In genomic region chr1:157105988-157106812, GRCh38 we compare ENCODE assay signal across 9 cellular contexts. TPM values are rescaled to one million over a fixed set of nuclear protein-coding genes. Genes with fewer than 3 reads are reported as not detected.
DNase-seq lines count a peak whose midpoint lies in the region; ATAC-seq, FAIRE-seq and TF ChIP-seq lines count a peak whose summit lies in the region.
"Had no signal": no experiment of that assay in that cellular context is flagged by ENCODE, and none has a peak within 500 bp of the region (broad histone marks: within the 10 kb centered on the region; RNA-seq: fewer than 3 reads in every experiment).

No MANE protein-coding gene starts in this region.

- no peak for FAIRE-seq in kidney (lab: Jason Lieb, UNC)

- no peak for TF ChIP-seq POLR2A in vagina (IDR thresholded peaks at IDR 0.05)

- H3K9me3 Mint-ChIP-seq in activated T-cell treated with anti-CD3 and anti-CD28 coated beads, Interleukin-2, amount 50 U/mL, for 72 hours, result no peaks in the 10 kb centered on the region

- no peaks in the 10 kb centered on the region for H3K36me3 ChIP-seq in vagina
- H3K36me3 ChIP-seq in kidney (ENCODE audit: control insufficient read depth in 1 of 2, insufficient read depth in 2 of 2, low read length in 2 of 2), result no peaks in the 10 kb centered on the region

- no peaks in the 10 kb centered on the region for H3K4me1 ChIP-seq in vagina
- H3K4me1 ChIP-seq in kidney (ENCODE audit: control insufficient read depth in 1 of 2, insufficient read depth in 1 of 2, low read depth in 1 of 2, low read length in 2 of 2), result no peaks in the 10 kb centered on the region

- H3K9ac ChIP-seq in kidney (ENCODE audit: low read length in 2 of 2), result no peak overlapping the region

- H3K4me3 ChIP-seq in vagina (no peak overlapping the region), kidney (ENCODE audit: low read length in 2 of 2) (no peak overlapping the region)

- H3K4me1 Mint-ChIP-seq in activated T-cell treated with anti-CD3 and anti-CD28 coated beads, Interleukin-2, amount 50 U/mL, for 72 hours (ENCODE audit: low read depth), result peaks cover 30% of the 10 kb centered on the region

- H3K27ac Mint-ChIP-seq in activated T-cell treated with anti-CD3 and anti-CD28 coated beads, Interleukin-2, amount 50 U/mL, for 72 hours, result peak overlapping the region; percentile 4

- peak overlapping the region in 1 of 2 donors; percentile 31 for H3K4me3 Mint-ChIP-seq in activated T-cell treated with anti-CD3 and anti-CD28 coated beads, Interleukin-2, amount 50 U/mL, for 72 hours

- no peaks in the 10 kb centered on the region for H3K27me3 ChIP-seq in vagina

- peak; percentile 91 for DNase-seq in EL
- DNase-seq in activated T-cell treated with anti-CD3 and anti-CD28 coated beads, Interleukin-2, amount 50 U/mL, for 72 hours, result peak; percentile 64 to 69
- DNase-seq in kidney tubule cell (ENCODE audit: low spot score), result peak; percentile 75
- DNase-seq in vagina (ENCODE audit: extremely low spot score in 2 of 2), result no peak
- no peak for DNase-seq in kidney
- DNase-seq in NCI-H446 treated with DMSO at 0.1 percent for 48 hours (lab: John Stamatoyannopoulos, UW), result no peak

- no peaks in the 10 kb centered on the region for H3K36me3 Mint-ChIP-seq in activated T-cell treated with anti-CD3 and anti-CD28 coated beads, Interleukin-2, amount 50 U/mL, for 72 hours (ENCODE audit: insufficient read depth in 2 of 2)

- H3K9me3 ChIP-seq in vagina (no peaks in the 10 kb centered on the region), kidney (ENCODE audit: control insufficient read depth in 1 of 2, low read length in 2 of 2) (no peaks in the 10 kb centered on the region)

- H3K27me3 Mint-ChIP-seq in activated T-cell treated with anti-CD3 and anti-CD28 coated beads, Interleukin-2, amount 50 U/mL, for 72 hours (ENCODE audit: low read depth), result peaks cover 63% of the 10 kb centered on the region

- H3K27ac ChIP-seq in vagina (no peak overlapping the region), kidney (ENCODE audit: low read depth in 2 of 2, low read length in 2 of 2) (no peak overlapping the region)

- ATAC-seq in GM19468 (IDR thresholded peaks at IDR 0.05; ENCODE audit: extremely low read depth, unreplicated experiment) (peak; percentile 79), HG03565 (IDR thresholded peaks at IDR 0.05; ENCODE audit: unreplicated experiment) (peak; percentile 83)
- ATAC-seq in activated T-cell treated with anti-CD3 and anti-CD28 coated beads, Interleukin-2, amount 50 U/mL, for 72 hours (replicated peaks in 1 of 2), result peak; percentile 95 to 99

- TF ChIP-seq CTCF in vagina (IDR thresholded peaks at IDR 0.05) (no peak), kidney (IDR thresholded peaks at IDR 0.05; ENCODE audit: borderline replicate concordance, extremely low read depth, insufficient read depth) (no peak)

- intact Hi-C loops in vagina (cut with DNase I) (no loop called here), kidney (cut with DNase I) (no loop called here)

RNA-seq across cellular contexts. Expression of gene ETV3L, which starts 6.6 kb away (rescaled TPM):
- total RNA-seq in activated T-cell treated with anti-CD3 and anti-CD28 coated beads, Interleukin-2, amount 50 U/mL, for 72 hours, result not detected
- total RNA-seq in vagina (not detected), kidney (not detected)
- polyA plus RNA-seq in kidney (ENCODE audit: insufficient read depth, low read depth, low replicate concordance), result not detected
- total RNA-seq: lower leg skin had no signal

RNA-seq across cellular contexts. Expression of gene ETV3, which starts 32.0 kb away (rescaled TPM):
- 10 to 100 TPM; 33.5 to 48.7 TPM for total RNA-seq in activated T-cell treated with anti-CD3 and anti-CD28 coated beads, Interleukin-2, amount 50 U/mL, for 72 hours
- 37.3 TPM for total RNA-seq in vagina
- 24.8 TPM for total RNA-seq in kidney
- polyA plus RNA-seq in kidney (ENCODE audit: insufficient read depth, low read depth, low replicate concordance), result 3.5 TPM

Comparison
In these comparisons a context has a peak if more than half of its experiments do, and no peak if none do; other contexts are left out.
1. DNase-seq: peak in EL (single experiment), activated T-cell treated with anti-CD3 and anti-CD28 coated beads, Interleukin-2, amount 50 U/mL, for 72 hours (2 of 2) and kidney tubule cell (single experiment); none in vagina (0 of 2), kidney (single experiment) and NCI-H446 treated with DMSO at 0.1 percent for 48 hours (single experiment).
2. Peak in every context shown above with its lines, with median percentiles within 50 percentile points of each other: ATAC-seq.